8 cellular contexts compared by ENCODE assay signal in genomic region chr6:44456070-44456965, GRCh38.
DNase-seq lines count a peak whose midpoint lies in the region; ATAC-seq and TF ChIP-seq lines count a peak whose summit lies in the region.

No MANE protein-coding gene starts in this region.

- H3K27me3 ChIP-seq in DOHH2 (ENCODE audit: control insufficient read depth, low read length) (peaks cover 8% of the 10 kb centered on the region; the same call in 1 of the 2 replicates), GM23338 (ENCODE audit: insufficient read depth) (no peaks in the 10 kb centered on the region), esophagus muscularis mucosa (no peaks in the 10 kb centered on the region), neural progenitor cell (no peaks in the 10 kb centered on the region)

- no peak overlapping the region for H3K9ac ChIP-seq in neural progenitor cell

- peak; percentile 88 for ATAC-seq in GM23338
- no peak for ATAC-seq in HG03039 (IDR thresholded peaks at IDR 0.05; ENCODE audit: unreplicated experiment)

- H3K27ac ChIP-seq in DOHH2 (ENCODE audit: low read depth, low read length) (no peak overlapping the region), GM23338 (ENCODE audit: low read depth) (no peak overlapping the region), esophagus muscularis mucosa (replicated peaks in 1 of 4) (no peak overlapping the region), neural progenitor cell (no peak overlapping the region)

- TF ChIP-seq CTCF in DOHH2 (IDR thresholded peaks at IDR 0.05; ENCODE audit: low read depth, low read length, poor library complexity, severe bottlenecking) (peak; percentile 71), GM23338 (conservative IDR thresholded peaks at IDR 0.05; ENCODE audit: low read depth in 2 of 2) (peak; percentile 86 to 89), esophagus muscularis mucosa (IDR thresholded peaks at IDR 0.05) (peak; percentile 76 to 86 (median 78)), neural progenitor cell (IDR thresholded peaks at IDR 0.05) (peak; percentile 83)

- H3K9me3 ChIP-seq in DOHH2 (ENCODE audit: control insufficient read depth, insufficient read depth, low read length) = no peaks in the 10 kb centered on the region
- H3K9me3 ChIP-seq in esophagus muscularis mucosa = no peaks in the 10 kb centered on the region
- H3K9me3 ChIP-seq in neural progenitor cell (ENCODE audit: low read depth) = no peaks in the 10 kb centered on the region

- H4K20me1 ChIP-seq in DOHH2 (ENCODE audit: control insufficient read depth, insufficient read depth, low read depth, low read length) (peaks cover 4% of the 10 kb centered on the region; the same call in 1 of the 2 replicates), GM23338 (replicated peaks; ENCODE audit: insufficient read depth) (no peaks in the 10 kb centered on the region), neural progenitor cell (ENCODE audit: low read depth) (no peaks in the 10 kb centered on the region)

- no peak overlapping the region for H3K4me2 ChIP-seq in DOHH2 (ENCODE audit: low read length)
- H3K4me2 ChIP-seq in GM23338 = no peak overlapping the region
- no peak overlapping the region for H3K4me2 ChIP-seq in neural progenitor cell

- H3K36me3 Mint-ChIP-seq in GM23338 (ENCODE audit: low read depth) (no peaks in the 10 kb centered on the region), neural progenitor cell (peaks cover 7% of the 10 kb centered on the region)

- H3K4me1 Mint-ChIP-seq in GM23338 (no peaks in the 10 kb centered on the region), neural progenitor cell (no peaks in the 10 kb centered on the region)

- no peak for TF ChIP-seq POLR2A in esophagus muscularis mucosa (IDR thresholded peaks at IDR 0.05; ENCODE audit: low read depth)

- H2AFZ ChIP-seq in GM23338 (no peak overlapping the region), neural progenitor cell (replicated peaks) (no peak overlapping the region)

- 38% methylated on average over 16 of the region's 16 CpGs for WGBS in esophagus muscularis mucosa

- intact Hi-C loops in esophagus muscularis mucosa (cut with DNase I) = loop anchor here (2.0 kb wide), 1 partner anchor 26 kb away; no protein-coding TSS in a partner anchor

- TF ChIP-seq EP300 in esophagus muscularis mucosa (IDR thresholded peaks at IDR 0.05) = no peak

- no peak overlapping the region for H3K4me3 Mint-ChIP-seq in GM23338
- no peak overlapping the region for H3K4me3 Mint-ChIP-seq in neural progenitor cell

- peaks cover 9% of the 10 kb centered on the region for H3K36me3 ChIP-seq in DOHH2 (ENCODE audit: control insufficient read depth, low read length)
- no peaks in the 10 kb centered on the region for H3K36me3 ChIP-seq in GM23338 (ENCODE audit: insufficient read depth)
- H3K36me3 ChIP-seq in esophagus muscularis mucosa = peaks cover 0 to 12% (median 2%) of the 10 kb centered on the region in 4 donors
- no peaks in the 10 kb centered on the region for H3K36me3 ChIP-seq in neural progenitor cell

- peaks cover 3% of the 10 kb centered on the region for H3K27me3 Mint-ChIP-seq in GM23338 (ENCODE audit: insufficient read depth, low read depth, poor library complexity)
- no peaks in the 10 kb centered on the region for H3K27me3 Mint-ChIP-seq in neural progenitor cell (ENCODE audit: insufficient read depth, low read depth)

- no peaks in the 10 kb centered on the region for H3K4me1 ChIP-seq in DOHH2 (ENCODE audit: control insufficient read depth, low read length)
- no peaks in the 10 kb centered on the region for H3K4me1 ChIP-seq in GM23338 (ENCODE audit: insufficient read depth)
- peaks cover 10 to 22% (median 20%) of the 10 kb centered on the region in 4 donors for H3K4me1 ChIP-seq in esophagus muscularis mucosa
- no peaks in the 10 kb centered on the region for H3K4me1 ChIP-seq in neural progenitor cell

- H3K4me3 ChIP-seq in DOHH2 (ENCODE audit: low read length) (no peak overlapping the region), GM23338 (no peak overlapping the region), esophagus muscularis mucosa (peak overlapping the region in 2 of 4 donors; percentile 0 to 22), neural progenitor cell (no peak overlapping the region)

- H3K27ac Mint-ChIP-seq in GM23338 = no peak overlapping the region
- H3K27ac Mint-ChIP-seq in neural progenitor cell = no peak overlapping the region

- H3F3A ChIP-seq in DOHH2 (ENCODE audit: control insufficient read depth, insufficient read depth) (peaks cover 15% of the 10 kb centered on the region; the same call in 1 of the 2 replicates), GM23338 (replicated peaks; ENCODE audit: low read depth) (no peaks in the 10 kb centered on the region), neural progenitor cell (ENCODE audit: low read depth) (peaks cover 6% of the 10 kb centered on the region)

- H3K9me3 Mint-ChIP-seq in GM23338 (no peaks in the 10 kb centered on the region), neural progenitor cell (no peaks in the 10 kb centered on the region)

- no peaks in the 10 kb centered on the region for H3K79me2 ChIP-seq in DOHH2 (ENCODE audit: control insufficient read depth, low read length)
- H3K79me2 ChIP-seq in GM23338 (replicated peaks; ENCODE audit: insufficient read depth) = no peaks in the 10 kb centered on the region
- H3K79me2 ChIP-seq in neural progenitor cell (ENCODE audit: low read depth) = no peaks in the 10 kb centered on the region

- DNase-seq in GM23338 (ENCODE audit: low spot score) (peak; percentile 64), NCI-H2171 (lab: John Stamatoyannopoulos, UW) (peak; percentile 22), esophagus muscularis mucosa (ENCODE audit: extremely low spot score) (no peak), neural progenitor cell (ENCODE audit: low spot score) (peak; percentile 56), cerebellar nuclear complex (lab: John Stamatoyannopoulos, UW) (no peak)
- DNase-seq in activated CD4-positive, alpha-beta T cell treated with anti-CD3 and anti-CD28 coated beads for 4 hours = peak; percentile 21 to 35

- H3K9me2 ChIP-seq in DOHH2 (replicated peaks; ENCODE audit: control insufficient read depth, low read length) = no peaks in the 10 kb centered on the region
- no peaks in the 10 kb centered on the region for H3K9me2 ChIP-seq in GM23338 (ENCODE audit: insufficient read depth)

TF ChIP-seq in GM23338, 12 proteins besides CTCF, POLR2A, EP300 and RAD21:
- TF ChIP-seq ZNF331 (CRISPR knock-in tag; IDR thresholded peaks at IDR 0.05; ENCODE audit: low read depth) = no peak
- TF ChIP-seq CREB1 (CRISPR knock-in tag; IDR thresholded peaks at IDR 0.05; ENCODE audit: low read depth) = no peak
- TF ChIP-seq, protein P1, sequence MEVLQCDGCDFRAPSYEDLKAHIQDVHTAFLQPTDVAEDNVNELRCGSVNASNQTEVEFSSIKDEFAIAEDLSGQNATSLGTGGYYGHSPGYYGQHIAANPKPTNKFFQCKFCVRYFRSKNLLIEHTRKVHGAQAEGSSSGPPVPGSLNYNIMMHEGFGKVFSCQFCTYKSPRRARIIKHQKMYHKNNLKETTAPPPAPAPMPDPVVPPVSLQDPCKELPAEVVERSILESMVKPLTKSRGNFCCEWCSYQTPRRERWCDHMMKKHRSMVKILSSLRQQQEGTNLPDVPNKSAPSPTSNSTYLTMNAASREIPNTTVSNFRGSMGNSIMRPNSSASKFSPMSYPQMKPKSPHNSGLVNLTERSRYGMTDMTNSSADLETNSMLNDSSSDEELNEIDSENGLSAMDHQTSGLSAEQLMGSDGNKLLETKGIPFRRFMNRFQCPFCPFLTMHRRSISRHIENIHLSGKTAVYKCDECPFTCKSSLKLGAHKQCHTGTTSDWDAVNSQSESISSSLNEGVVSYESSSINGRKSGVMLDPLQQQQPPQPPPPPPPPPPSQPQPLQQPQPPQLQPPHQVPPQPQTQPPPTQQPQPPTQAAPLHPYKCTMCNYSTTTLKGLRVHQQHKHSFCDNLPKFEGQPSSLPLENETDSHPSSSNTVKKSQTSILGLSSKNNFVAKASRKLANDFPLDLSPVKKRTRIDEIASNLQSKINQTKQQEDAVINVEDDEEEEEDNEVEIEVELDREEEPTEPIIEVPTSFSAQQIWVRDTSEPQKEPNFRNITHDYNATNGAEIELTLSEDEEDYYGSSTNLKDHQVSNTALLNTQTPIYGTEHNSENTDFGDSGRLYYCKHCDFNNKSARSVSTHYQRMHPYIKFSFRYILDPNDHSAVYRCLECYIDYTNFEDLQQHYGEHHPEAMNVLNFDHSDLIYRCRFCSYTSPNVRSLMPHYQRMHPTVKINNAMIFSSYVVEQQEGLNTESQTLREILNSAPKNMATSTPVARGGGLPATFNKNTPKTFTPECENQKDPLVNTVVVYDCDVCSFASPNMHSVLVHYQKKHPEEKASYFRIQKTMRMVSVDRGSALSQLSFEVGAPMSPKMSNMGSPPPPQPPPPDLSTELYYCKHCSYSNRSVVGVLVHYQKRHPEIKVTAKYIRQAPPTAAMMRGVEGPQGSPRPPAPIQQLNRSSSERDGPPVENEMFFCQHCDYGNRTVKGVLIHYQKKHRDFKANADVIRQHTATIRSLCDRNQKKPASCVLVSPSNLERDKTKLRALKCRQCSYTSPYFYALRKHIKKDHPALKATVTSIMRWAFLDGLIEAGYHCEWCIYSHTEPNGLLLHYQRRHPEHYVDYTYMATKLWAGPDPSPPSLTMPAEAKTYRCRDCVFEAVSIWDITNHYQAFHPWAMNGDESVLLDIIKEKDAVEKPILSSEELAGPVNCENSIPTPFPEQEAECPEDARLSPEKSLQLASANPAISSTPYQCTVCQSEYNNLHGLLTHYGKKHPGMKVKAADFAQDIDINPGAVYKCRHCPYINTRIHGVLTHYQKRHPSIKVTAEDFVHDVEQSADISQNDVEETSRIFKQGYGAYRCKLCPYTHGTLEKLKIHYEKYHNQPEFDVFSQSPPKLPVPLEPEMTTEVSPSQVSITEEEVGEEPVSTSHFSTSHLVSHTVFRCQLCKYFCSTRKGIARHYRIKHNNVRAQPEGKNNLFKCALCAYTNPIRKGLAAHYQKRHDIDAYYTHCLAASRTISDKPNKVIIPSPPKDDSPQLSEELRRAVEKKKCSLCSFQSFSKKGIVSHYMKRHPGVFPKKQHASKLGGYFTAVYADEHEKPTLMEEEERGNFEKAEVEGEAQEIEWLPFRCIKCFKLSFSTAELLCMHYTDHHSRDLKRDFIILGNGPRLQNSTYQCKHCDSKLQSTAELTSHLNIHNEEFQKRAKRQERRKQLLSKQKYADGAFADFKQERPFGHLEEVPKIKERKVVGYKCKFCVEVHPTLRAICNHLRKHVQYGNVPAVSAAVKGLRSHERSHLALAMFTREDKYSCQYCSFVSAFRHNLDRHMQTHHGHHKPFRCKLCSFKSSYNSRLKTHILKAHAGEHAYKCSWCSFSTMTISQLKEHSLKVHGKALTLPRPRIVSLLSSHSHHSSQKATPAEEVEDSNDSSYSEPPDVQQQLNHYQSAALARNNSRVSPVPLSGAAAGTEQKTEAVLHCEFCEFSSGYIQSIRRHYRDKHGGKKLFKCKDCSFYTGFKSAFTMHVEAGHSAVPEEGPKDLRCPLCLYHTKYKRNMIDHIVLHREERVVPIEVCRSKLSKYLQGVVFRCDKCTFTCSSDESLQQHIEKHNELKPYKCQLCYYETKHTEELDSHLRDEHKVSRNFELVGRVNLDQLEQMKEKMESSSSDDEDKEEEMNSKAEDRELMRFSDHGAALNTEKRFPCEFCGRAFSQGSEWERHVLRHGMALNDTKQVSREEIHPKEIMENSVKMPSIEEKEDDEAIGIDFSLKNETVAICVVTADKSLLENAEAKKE (CRISPR knock-in tag; IDR thresholded peaks at IDR 0.05) = no peak

Comparison
In these comparisons a context has a peak if more than half of its experiments do, and no peak if none do; other contexts are left out.
1. DNase-seq: peak in GM23338 (single experiment), NCI-H2171 (single experiment), activated CD4-positive, alpha-beta T cell treated with anti-CD3 and anti-CD28 coated beads for 4 hours (2 of 2) and neural progenitor cell (single experiment); none in esophagus muscularis mucosa (single experiment) and cerebellar nuclear complex (0 of 2).
2. Peak in every context shown above with its lines, with median percentiles within 50 percentile points of each other: CTCF ChIP-seq.